9 cellular contexts compared by ENCODE assay signal in genomic region chr11:1870326-1870696, GRCh38. TPM values are rescaled to one million over a fixed set of nuclear protein-coding genes. Genes with fewer than 3 reads are reported as not detected.
A peak's percentile ranks its signal among the peaks of the same experiment; 100 is the strongest.
DNase-seq lines count a peak whose midpoint lies in the region; ATAC-seq and TF ChIP-seq lines count a peak whose summit lies in the region.
"Had no signal": no experiment of that assay in that cellular context is flagged by ENCODE, and none has a peak within 500 bp of the region (broad histone marks: within the 10 kb centered on the region; RNA-seq: fewer than 3 reads in every experiment).

No MANE protein-coding gene starts in this region.

- peaks cover 0 to 44% (median 5%) of the 10 kb centered on the region in 12 donors for H3K4me1 ChIP-seq in heart left ventricle

- no peaks in the 10 kb centered on the region for H3K27me3 Mint-ChIP-seq in activated T-helper 2 cell treated with anti-CD3 and anti-CD28 coated beads, Interferon-gamma antibody, Interleukin-2, Interleukin-4, amounts not matched to agents 10 μg/mL and 5 μg/mL and 100 μg/mL, durations not matched to agents 14 hours and 24 hours and 36 hours (ENCODE audit: low read depth)
- no peaks in the 10 kb centered on the region for H3K27me3 Mint-ChIP-seq in stimulated activated memory B cell treated with anti-CD40 and anti-IgM and Interleukin-4, amounts not matched to agents 10 μg/mL and 1 μg/mL and 100 μg/mL, for 72 hours

- peaks cover 0 to 4% (median 0%) of the 10 kb centered on the region in 9 donors for H3K36me3 ChIP-seq in heart left ventricle

- peaks cover 22% of the 10 kb centered on the region for H3K4me1 Mint-ChIP-seq in activated T-helper 2 cell treated with anti-CD3 and anti-CD28 coated beads, Interferon-gamma antibody, Interleukin-2, Interleukin-4, amounts not matched to agents 10 μg/mL and 5 μg/mL and 100 μg/mL, durations not matched to agents 14 hours and 24 hours and 36 hours (ENCODE audit: low read depth)
- H3K4me1 Mint-ChIP-seq in stimulated activated memory B cell treated with anti-CD40 and anti-IgM and Interleukin-4, amounts not matched to agents 10 μg/mL and 1 μg/mL and 100 μg/mL, for 72 hours, result peaks cover 4% of the 10 kb centered on the region
- H3K4me1 Mint-ChIP-seq: WTC11 had no signal

- 67 to 79% (median 71%) methylated on average over 6 to 12 of the region's 12 CpGs for WGBS in heart left ventricle, 4 donors

- no peaks in the 10 kb centered on the region for H3K9me3 ChIP-seq in heart left ventricle

- no peak overlapping the region for H3K4me3 Mint-ChIP-seq in activated T-helper 2 cell treated with anti-CD3 and anti-CD28 coated beads, Interferon-gamma antibody, Interleukin-2, Interleukin-4, amounts not matched to agents 10 μg/mL and 5 μg/mL and 100 μg/mL, durations not matched to agents 14 hours and 24 hours and 36 hours (ENCODE audit: low read depth)
- H3K4me3 Mint-ChIP-seq in stimulated activated memory B cell treated with anti-CD40 and anti-IgM and Interleukin-4, amounts not matched to agents 10 μg/mL and 1 μg/mL and 100 μg/mL, for 72 hours, result peak overlapping the region; percentile 22
- H3K4me3 Mint-ChIP-seq: WTC11 had no signal

- no peak for TF ChIP-seq CTCF in heart left ventricle (IDR thresholded peaks at IDR 0.05)

- ATAC-seq in heart left ventricle, result peak in 1 of 4 donors; percentile 1
- ATAC-seq in stimulated activated memory B cell treated with anti-CD40 and anti-IgM and Interleukin-4, amounts not matched to agents 10 μg/mL and 1 μg/mL and 100 μg/mL, for 72 hours, result no peak

- no peak for DNase-seq in activated T-helper 2 cell treated with anti-CD3 and anti-CD28 coated beads, Interferon-gamma antibody, Interleukin-2, Interleukin-4, amounts not matched to agents 10 μg/mL and 5 μg/mL and 100 μg/mL, durations not matched to agents 14 hours and 24 hours and 36 hours (ENCODE audit: low spot score)
- peak in 3 of 5 donors; percentile 25 to 47 (median 30) for DNase-seq in heart left ventricle
- DNase-seq in hippocampal formation (lab: John Stamatoyannopoulos, UW), result no peak
- no peak for DNase-seq in NCI-H1436 (lab: John Stamatoyannopoulos, UW)
- DNase-seq: GF-D8, NCI-H1930 had no signal

- peaks cover 23% of the 10 kb centered on the region for H3K36me3 Mint-ChIP-seq in activated T-helper 2 cell treated with anti-CD3 and anti-CD28 coated beads, Interferon-gamma antibody, Interleukin-2, Interleukin-4, amounts not matched to agents 10 μg/mL and 5 μg/mL and 100 μg/mL, durations not matched to agents 14 hours and 24 hours and 36 hours (ENCODE audit: low read depth)
- H3K36me3 Mint-ChIP-seq in stimulated activated memory B cell treated with anti-CD40 and anti-IgM and Interleukin-4, amounts not matched to agents 10 μg/mL and 1 μg/mL and 100 μg/mL, for 72 hours, result peaks cover 35% of the 10 kb centered on the region
- H3K36me3 Mint-ChIP-seq: WTC11 had no signal

- intact Hi-C loops in activated T-helper 2 cell treated with anti-CD3 and anti-CD28 coated beads, Interferon-gamma antibody, Interleukin-2, Interleukin-4, amounts not matched to agents 10 μg/mL and 5 μg/mL and 100 μg/mL, durations not matched to agents 14 hours and 24 hours and 36 hours (cut with micrococcal nuclease), result loop anchor here (2.0 kb wide), 1 partner anchor 18 kb away; the partner anchor contains the start of gene LSP1
- intact Hi-C loops in heart left ventricle (cut with DNase I), result no loop called here

- H3K27ac Mint-ChIP-seq in activated T-helper 2 cell treated with anti-CD3 and anti-CD28 coated beads, Interferon-gamma antibody, Interleukin-2, Interleukin-4, amounts not matched to agents 10 μg/mL and 5 μg/mL and 100 μg/mL, durations not matched to agents 14 hours and 24 hours and 36 hours, result peak overlapping the region; percentile 58
- peak overlapping the region; percentile 57 for H3K27ac Mint-ChIP-seq in stimulated activated memory B cell treated with anti-CD40 and anti-IgM and Interleukin-4, amounts not matched to agents 10 μg/mL and 1 μg/mL and 100 μg/mL, for 72 hours
- H3K27ac Mint-ChIP-seq: WTC11 had no signal

- peak overlapping the region; percentile 18 to 70 (median 50) for H3K4me3 ChIP-seq in heart left ventricle

- peaks cover 0 to 10% (median 0%) of the 10 kb centered on the region in 9 donors for H3K27me3 ChIP-seq in heart left ventricle

- H3K9me3 Mint-ChIP-seq in activated T-helper 2 cell treated with anti-CD3 and anti-CD28 coated beads, Interferon-gamma antibody, Interleukin-2, Interleukin-4, amounts not matched to agents 10 μg/mL and 5 μg/mL and 100 μg/mL, durations not matched to agents 14 hours and 24 hours and 36 hours, result no peaks in the 10 kb centered on the region
- H3K9me3 Mint-ChIP-seq in stimulated activated memory B cell treated with anti-CD40 and anti-IgM and Interleukin-4, amounts not matched to agents 10 μg/mL and 1 μg/mL and 100 μg/mL, for 72 hours, result no peaks in the 10 kb centered on the region
- H3K9me3 Mint-ChIP-seq: WTC11 had no signal

- TF ChIP-seq POLR2A in heart left ventricle (IDR thresholded peaks at IDR 0.05), result no peak

- peak overlapping the region in 11 of 12 donors; percentile 34 to 93 (median 73) for H3K27ac ChIP-seq in heart left ventricle

RNA-seq across cellular contexts. Expression of gene LSP1, which starts 17.4 kb away (rescaled TPM):
- total RNA-seq in activated T-helper 2 cell treated with anti-CD3 and anti-CD28 coated beads, Interferon-gamma antibody, Interleukin-2, Interleukin-4, amounts not matched to agents 10 μg/mL and 5 μg/mL and 100 μg/mL, durations not matched to agents 14 hours and 24 hours and 36 hours, result 442 and 449 TPM in 2 replicates
- 10 to 100 TPM; 11.4 to 86.8 (median 16.4) TPM for total RNA-seq in heart left ventricle
- polyA plus RNA-seq in heart left ventricle, result 10 to 100 TPM; 10.0 to 20.6 TPM

RNA-seq across cellular contexts. Expression of gene PRR33, which starts 21.4 kb away (rescaled TPM):
- total RNA-seq in activated T-helper 2 cell treated with anti-CD3 and anti-CD28 coated beads, Interferon-gamma antibody, Interleukin-2, Interleukin-4, amounts not matched to agents 10 μg/mL and 5 μg/mL and 100 μg/mL, durations not matched to agents 14 hours and 24 hours and 36 hours, result 0.05 TPM in 1 of 2 replicates, not detected in the other
- total RNA-seq in heart left ventricle, result 1 to 10 TPM in 8 of 9 donors, under 1 TPM in 1; 0.81 to 5.1 (median 2.4) TPM
- 1 to 10 TPM in 1 of 2 donors, under 1 TPM in 1; 0.08 to 4.6 TPM for polyA plus RNA-seq in heart left ventricle
- total RNA-seq: mononuclear cell, WTC11 had no signal

RNA-seq across cellular contexts. Expression of gene TNNI2, which starts 31.5 kb away (rescaled TPM):
- total RNA-seq in activated T-helper 2 cell treated with anti-CD3 and anti-CD28 coated beads, Interferon-gamma antibody, Interleukin-2, Interleukin-4, amounts not matched to agents 10 μg/mL and 5 μg/mL and 100 μg/mL, durations not matched to agents 14 hours and 24 hours and 36 hours, result 0.27 TPM in 1 of 2 replicates, not detected in the other
- 1 to 10 TPM in 1 of 9 donors, under 1 TPM in 1, not detected in 7; 0.72 to 3.3 TPM for total RNA-seq in heart left ventricle
- under 1 TPM in 1 of 2 donors, not detected in 1; 0.22 TPM for polyA plus RNA-seq in heart left ventricle
- total RNA-seq: WTC11 had no signal

RNA-seq across cellular contexts. Expression of gene SYT8, which starts 35.5 kb away (rescaled TPM):
- total RNA-seq in activated T-helper 2 cell treated with anti-CD3 and anti-CD28 coated beads, Interferon-gamma antibody, Interleukin-2, Interleukin-4, amounts not matched to agents 10 μg/mL and 5 μg/mL and 100 μg/mL, durations not matched to agents 14 hours and 24 hours and 36 hours, result not detected in 2 replicates
- not detected for total RNA-seq in heart left ventricle
- polyA plus RNA-seq in heart left ventricle, result under 1 TPM in 1 of 2 donors, not detected in 1; 0.08 TPM
- total RNA-seq: mononuclear cell had no signal

RNA-seq across cellular contexts. Expression of gene TNNT3, which starts 49.2 kb away (rescaled TPM):
- 2.0 and 2.9 TPM in 2 replicates for total RNA-seq in activated T-helper 2 cell treated with anti-CD3 and anti-CD28 coated beads, Interferon-gamma antibody, Interleukin-2, Interleukin-4, amounts not matched to agents 10 μg/mL and 5 μg/mL and 100 μg/mL, durations not matched to agents 14 hours and 24 hours and 36 hours
- total RNA-seq in heart left ventricle, result 10 to 100 TPM; 17.1 to 84.5 (median 49.0) TPM
- polyA plus RNA-seq in heart left ventricle, result 10 to 100 TPM; 40.8 to 45.5 TPM
- total RNA-seq: WTC11 had no signal

Comparison
In these comparisons a context has a peak if more than half of its experiments do, and no peak if none do; other contexts are left out.
1. DNase-seq: peak in heart left ventricle (3 of 5); none in activated T-helper 2 cell treated with anti-CD3 and anti-CD28 coated beads, Interferon-gamma antibody, Interleukin-2, Interleukin-4, amounts not matched to agents 10 μg/mL and 5 μg/mL and 100 μg/mL, durations not matched to agents 14 hours and 24 hours and 36 hours (single experiment), hippocampal formation (0 of 2) and NCI-H1436 (single experiment).